Comparison of ENCODE assay signal across 8 cellular contexts in the genomic region with DNA sequence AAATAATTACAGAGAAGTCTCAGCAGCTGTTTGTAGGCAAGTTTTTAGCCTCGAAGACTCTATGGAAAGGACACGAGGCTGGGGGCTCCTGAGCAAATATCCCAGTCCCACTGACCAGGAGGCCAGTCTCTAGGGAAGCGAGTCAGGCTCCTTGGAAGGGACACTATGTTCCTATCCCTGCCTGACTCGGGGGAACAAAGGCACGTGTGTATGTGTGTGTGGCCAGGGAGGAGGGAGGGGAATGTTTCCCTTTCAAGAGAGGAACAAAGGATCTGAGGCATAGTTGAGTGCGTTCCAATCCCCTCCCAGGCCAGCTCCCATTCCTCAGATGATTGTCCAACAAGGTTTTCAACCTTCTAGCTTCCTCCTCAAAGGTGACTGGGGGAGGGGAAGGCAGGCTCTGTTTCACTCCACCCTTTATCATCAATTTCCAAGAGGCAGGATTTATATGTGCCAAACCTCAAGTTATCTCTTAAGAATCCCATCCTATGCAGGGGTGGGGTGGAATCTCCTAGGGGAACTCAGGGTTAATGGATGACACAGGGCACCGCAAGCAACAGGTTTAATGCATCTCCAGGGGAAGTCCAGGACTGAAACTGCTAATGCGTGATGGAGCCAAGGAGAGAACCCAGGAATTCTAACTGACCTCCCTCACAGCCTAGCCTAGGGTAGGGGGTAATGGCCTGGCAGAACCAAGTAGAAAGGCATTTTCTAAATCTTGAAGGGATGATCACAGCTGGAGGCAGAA. TPM values are rescaled to one million over a fixed set of nuclear protein-coding genes. Genes with fewer than 3 reads are reported as not detected.
DNase-seq lines count a peak whose midpoint lies in the region; ATAC-seq and TF ChIP-seq lines count a peak whose summit lies in the region.

No MANE protein-coding gene starts in this region.

- no peaks in the 10 kb centered on the region for H3K9me2 ChIP-seq in HCT116 (ENCODE audit: insufficient read depth)

- peaks cover 100% of the 10 kb centered on the region for H3K79me2 ChIP-seq in HCT116 (ENCODE audit: insufficient read depth, low read length)

- no peak for TF ChIP-seq RAD21 in HCT116 (IDR thresholded peaks at IDR 0.05; ENCODE audit: low read depth)

- H3K27ac Mint-ChIP-seq in activated naive CD8-positive, alpha-beta T cell treated with anti-CD3 and anti-CD28 coated beads, Interleukin-2, amount 50 U/mL, for 24 hours, result peak overlapping the region; percentile 94
- peak overlapping the region; percentile 98 for H3K27ac Mint-ChIP-seq in osteocyte (ENCODE audit: unreplicated experiment)

- CTCF ChIA-PET in HCT116 (lab: Charles Lee), result interaction anchor here (0.6 to 3.7 kb wide), 7 partner anchors 8 to 155 kb away, joined by 3 to 22 read pairs (median 3); no protein-coding TSS in a partner anchor

- POLR2A ChIA-PET in HCT116 (lab: Charles Lee), result interaction anchor here (0.7 to 4.5 kb wide), 16 partner anchors 8 to 155 kb away, joined by 3 to 40 read pairs (median 4); a partner anchor contains a TSS

- no peaks in the 10 kb centered on the region for H4K20me1 ChIP-seq in HCT116 (ENCODE audit: insufficient read depth)

- H3K27me3 ChIP-seq in HCT116 (ENCODE audit: insufficient read depth, low read length), result no peaks in the 10 kb centered on the region

- H3K4me1 ChIP-seq in HCT116 (ENCODE audit: control insufficient read depth in 1 of 2, insufficient read depth in 2 of 2, low read length in 2 of 2), result peaks cover 91 to 99% of the 10 kb centered on the region in 2 experiments

- no peak for TF ChIP-seq POLR2A in HCT116 (IDR thresholded peaks at IDR 0.05; ENCODE audit: borderline replicate concordance, extremely low read depth, insufficient read depth, insufficient read length)

- DNase-seq in A172 (ENCODE audit: low spot score) (peak; percentile 99), HCT116 (ENCODE audit: low read depth, low spot score) (peak; percentile 92), Right ventricle myocardium superior (peak; percentile 87), osteocyte (ENCODE audit: extremely low spot score, unreplicated experiment) (no peak), GM10266 (ENCODE audit: extremely low spot score) (no peak), AML-193 (lab: John Stamatoyannopoulos, UW) (no peak)
- DNase-seq in activated naive CD8-positive, alpha-beta T cell treated with anti-CD3 and anti-CD28 coated beads, Interleukin-2, amount 50 U/mL, for 24 hours, result no peak
- no peak for DNase-seq in activated CD8-positive, alpha-beta memory T cell treated with anti-CD3 and anti-CD28 coated beads, Interleukin-2, amount 50 U/mL, for 4 hours

- no peaks in the 10 kb centered on the region for H3K9me3 Mint-ChIP-seq in activated naive CD8-positive, alpha-beta T cell treated with anti-CD3 and anti-CD28 coated beads, Interleukin-2, amount 50 U/mL, for 24 hours
- H3K9me3 Mint-ChIP-seq in osteocyte (ENCODE audit: unreplicated experiment), result no peaks in the 10 kb centered on the region

- RAD21 ChIA-PET in HCT116 (lab: Charles Lee; ENCODE audit: low non-redundant PET in 1 of 2, low total read pairs in 2 of 2, uncharacterized antibody in 2 of 2, unreplicated experiment in 2 of 2), result no interaction called here

- peak overlapping the region; percentile 98 for H3K27ac ChIP-seq in HCT116 (ENCODE audit: low read depth, low read length)

- peak overlapping the region; percentile 99 for H3K4me3 Mint-ChIP-seq in activated naive CD8-positive, alpha-beta T cell treated with anti-CD3 and anti-CD28 coated beads, Interleukin-2, amount 50 U/mL, for 24 hours
- peak overlapping the region; percentile 64 for H3K4me3 Mint-ChIP-seq in osteocyte (ENCODE audit: unreplicated experiment)

- H3K36me3 ChIP-seq in HCT116 (ENCODE audit: control insufficient read depth in 1 of 2, insufficient read depth in 2 of 2, low read length in 2 of 2), result peaks cover 9 to 74% of the 10 kb centered on the region in 2 experiments; a peak in 3 of 4 replicates

- H3K4me3 ChIP-seq in HCT116 (replicated peaks in 1 of 2; ENCODE audit: low read depth in 1 of 2, low read length in 2 of 2), result peak overlapping the region; percentile 5 to 46

- no peak overlapping the region for H2AFZ ChIP-seq in HCT116 (ENCODE audit: low read depth, low read length, poor library complexity, severe bottlenecking)

- TF ChIP-seq CTCF in HCT116 (IDR thresholded peaks at IDR 0.05 in 2 of 3, conservative IDR thresholded peaks at IDR 0.05 in 1 of 3; ENCODE audit: borderline replicate concordance in 1 of 3, insufficient read depth in 1 of 3, low read depth in 2 of 3, low read length in 2 of 3) (no peak), osteocyte (IDR thresholded peaks at IDR 0.05) (no peak), GM10266 (IDR thresholded peaks at IDR 0.05; ENCODE audit: control insufficient read depth, insufficient read depth, low read depth, missing control alignments) (no peak)

- no peaks in the 10 kb centered on the region for H3K27me3 Mint-ChIP-seq in activated naive CD8-positive, alpha-beta T cell treated with anti-CD3 and anti-CD28 coated beads, Interleukin-2, amount 50 U/mL, for 24 hours
- H3K27me3 Mint-ChIP-seq in osteocyte (ENCODE audit: unreplicated experiment), result no peaks in the 10 kb centered on the region

- peak overlapping the region; percentile 70 for H3K9ac ChIP-seq in HCT116 (ENCODE audit: low read length)

- no peaks in the 10 kb centered on the region for H3K9me3 ChIP-seq in HCT116 (ENCODE audit: control insufficient read depth in 1 of 2, insufficient read depth in 1 of 2, low read depth in 1 of 2, low read length in 2 of 2)

- peak; percentile 78 for ATAC-seq in HCT116
- no peak for ATAC-seq in activated naive CD8-positive, alpha-beta T cell treated with anti-CD3 and anti-CD28 coated beads, Interleukin-2, amount 50 U/mL, for 24 hours
- peak; percentile 86 for ATAC-seq in Right ventricle myocardium superior (ENCODE audit: poor library complexity)

- H3K36me3 Mint-ChIP-seq in activated naive CD8-positive, alpha-beta T cell treated with anti-CD3 and anti-CD28 coated beads, Interleukin-2, amount 50 U/mL, for 24 hours (ENCODE audit: low read depth), result peaks cover 92% of the 10 kb centered on the region
- peaks cover 33% of the 10 kb centered on the region for H3K36me3 Mint-ChIP-seq in osteocyte (ENCODE audit: unreplicated experiment)

- peak overlapping the region; percentile 80 for H3K4me2 ChIP-seq in HCT116 (ENCODE audit: low read length)

- H3K4me1 Mint-ChIP-seq in activated naive CD8-positive, alpha-beta T cell treated with anti-CD3 and anti-CD28 coated beads, Interleukin-2, amount 50 U/mL, for 24 hours, result peaks cover 93% of the 10 kb centered on the region
- H3K4me1 Mint-ChIP-seq in osteocyte (ENCODE audit: unreplicated experiment), result peaks cover 82% of the 10 kb centered on the region

- intact Hi-C loops in HCT116 (cut with micrococcal nuclease), result loop anchor here (1.0 kb wide), 1 partner anchor 8 kb away; no protein-coding TSS in a partner anchor
- intact Hi-C loops in Right ventricle myocardium superior (cut with DNase I), result no loop called here

- BruUV-seq in HCT116 (replicated peaks; lab: Mats Ljungman, UMichigan), result no TSS peak

TF ChIP-seq in HCT116, 20 proteins besides CTCF, POLR2A, EP300 and RAD21:
- TF ChIP-seq TCF7L2 (IDR thresholded peaks at IDR 0.05; ENCODE audit: borderline replicate concordance, extremely low read depth, insufficient read depth, insufficient read length), result peak; percentile 99
- TF ChIP-seq, protein P1, sequence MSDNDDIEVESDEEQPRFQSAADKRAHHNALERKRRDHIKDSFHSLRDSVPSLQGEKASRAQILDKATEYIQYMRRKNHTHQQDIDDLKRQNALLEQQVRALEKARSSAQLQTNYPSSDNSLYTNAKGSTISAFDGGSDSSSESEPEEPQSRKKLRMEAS (IDR thresholded peaks at IDR 0.05), result peak; percentile 85
- TF ChIP-seq EZH2phosphoT487 (IDR thresholded peaks at IDR 0.05; ENCODE audit: borderline replicate concordance), result no peak
- peak; percentile 94 for TF ChIP-seq SP1 (IDR thresholded peaks at IDR 0.05; ENCODE audit: low read depth)
- TF ChIP-seq POLR2AphosphoS5 (IDR thresholded peaks at IDR 0.05; ENCODE audit: low read depth, low read length), result peak; percentile 70
- TF ChIP-seq, protein P2, sequence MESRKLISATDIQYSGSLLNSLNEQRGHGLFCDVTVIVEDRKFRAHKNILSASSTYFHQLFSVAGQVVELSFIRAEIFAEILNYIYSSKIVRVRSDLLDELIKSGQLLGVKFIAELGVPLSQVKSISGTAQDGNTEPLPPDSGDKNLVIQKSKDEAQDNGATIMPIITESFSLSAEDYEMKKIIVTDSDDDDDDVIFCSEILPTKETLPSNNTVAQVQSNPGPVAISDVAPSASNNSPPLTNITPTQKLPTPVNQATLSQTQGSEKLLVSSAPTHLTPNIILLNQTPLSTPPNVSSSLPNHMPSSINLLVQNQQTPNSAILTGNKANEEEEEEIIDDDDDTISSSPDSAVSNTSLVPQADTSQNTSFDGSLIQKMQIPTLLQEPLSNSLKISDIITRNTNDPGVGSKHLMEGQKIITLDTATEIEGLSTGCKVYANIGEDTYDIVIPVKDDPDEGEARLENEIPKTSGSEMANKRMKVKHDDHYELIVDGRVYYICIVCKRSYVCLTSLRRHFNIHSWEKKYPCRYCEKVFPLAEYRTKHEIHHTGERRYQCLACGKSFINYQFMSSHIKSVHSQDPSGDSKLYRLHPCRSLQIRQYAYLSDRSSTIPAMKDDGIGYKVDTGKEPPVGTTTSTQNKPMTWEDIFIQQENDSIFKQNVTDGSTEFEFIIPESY (IDR thresholded peaks at IDR 0.05; ENCODE audit: extremely low read depth, insufficient replicate concordance, low read length), result no peak
- TF ChIP-seq EZH2 (IDR thresholded peaks at IDR 0.05), result no peak
- peak; percentile 46; the same call in 1 of the 2 replicates for TF ChIP-seq SRF (IDR thresholded peaks at IDR 0.05; ENCODE audit: low read depth)
- TF ChIP-seq, protein P3, sequence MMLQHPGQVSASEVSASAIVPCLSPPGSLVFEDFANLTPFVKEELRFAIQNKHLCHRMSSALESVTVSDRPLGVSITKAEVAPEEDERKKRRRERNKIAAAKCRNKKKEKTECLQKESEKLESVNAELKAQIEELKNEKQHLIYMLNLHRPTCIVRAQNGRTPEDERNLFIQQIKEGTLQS (IDR thresholded peaks at IDR 0.05), result no peak
- peak; percentile 69 for TF ChIP-seq SIN3A (IDR thresholded peaks at IDR 0.05; ENCODE audit: low read depth)
- TF ChIP-seq YY1 (IDR thresholded peaks at IDR 0.05; ENCODE audit: extremely low read depth, insufficient replicate concordance, low read depth, low read length), result no peak
- peak; percentile 62 for TF ChIP-seq CEBPB (IDR thresholded peaks at IDR 0.05; ENCODE audit: low read depth)
- peak; percentile 80 for TF ChIP-seq JUND (IDR thresholded peaks at IDR 0.05)

RNA-seq across cellular contexts. Expression of a gene that starts 9.9 kb away (rescaled TPM):
- 202 and 212 TPM in 2 replicates for total RNA-seq in A172 (2014; rRNA removed; shearing (Covaris generic))
- total RNA-seq in HCT116 (2021; ENCODE audit: unreplicated experiment) (226 TPM), Right ventricle myocardium superior (48.7 TPM), osteocyte (67.0 and 69.4 TPM in 2 replicates)
- polyA plus RNA-seq in HCT116 (2012), result 186 and 209 TPM in 2 replicates

RNA-seq across cellular contexts. Expression of a gene that starts 26.4 kb away (rescaled TPM):
- 224 and 245 TPM in 2 replicates for total RNA-seq in A172 (2014; rRNA removed; shearing (Covaris generic))
- total RNA-seq in HCT116 (2021; ENCODE audit: unreplicated experiment) (163 TPM), Right ventricle myocardium superior (0.97 TPM), osteocyte (22.6 and 25.5 TPM in 2 replicates)
- polyA plus RNA-seq in HCT116 (2012), result 94.9 and 129 TPM in 2 replicates

Comparison
In these comparisons a context has a peak if more than half of its experiments do, and no peak if none do; other contexts are left out.
1. DNase-seq: peak in A172 (single experiment), HCT116 (single experiment) and Right ventricle myocardium superior (single experiment); none in activated naive CD8-positive, alpha-beta T cell treated with anti-CD3 and anti-CD28 coated beads, Interleukin-2, amount 50 U/mL, for 24 hours (single experiment), osteocyte (single experiment), GM10266 (single experiment), activated CD8-positive, alpha-beta memory T cell treated with anti-CD3 and anti-CD28 coated beads, Interleukin-2, amount 50 U/mL, for 4 hours (single experiment) and AML-193 (0 of 2).
2. RNA of a gene that starts 26.4 kb away (total RNA-seq): 224 to 245 TPM in A172, 163 TPM in HCT116 (single experiment) and 22.6 to 25.5 TPM in osteocyte; 0.97 TPM in Right ventricle myocardium superior (single experiment); every median in the first group is over 10 times any median in the second.